In genomic region chr1:194176212-194176611, GRCh38 we compare ENCODE assay signal across 25 cellular contexts.
"Had no signal": no experiment of that assay in that cellular context is flagged by ENCODE, and none has a peak within 500 bp of the region (broad histone marks: within the 10 kb centered on the region; RNA-seq: fewer than 3 reads in every experiment).

No MANE protein-coding gene starts in this region.

- H3K27ac Mint-ChIP-seq: activated B cell treated with CpG ODN at 0.5 μM for 24 hours; activated CD4-positive, alpha-beta memory T cell treated with anti-CD3 and anti-CD28 coated beads for 36 hours; activated naive CD4-positive, alpha-beta T cell treated with anti-CD3 and anti-CD28 coated beads, Interleukin-2, amount 10 ng/mL, durations not matched to agents 7 days and 5 days; natural killer cell; stimulated activated naive CD8-positive, alpha-beta T cell treated with anti-CD3 and anti-CD28 coated beads, Interleukin-15, Interleukin-2, amounts not matched to agents 100 ng/mL and 50 ng/mL, for 24 hours; T-helper 1 cell treated with Interleukin-12 subunit alpha and Interleukin-12 subunit beta and Interleukin-4 antibody, amounts not matched to agents 30 μg/mL and 1 μg/mL, for 36 hours had no signal

- H3K36me3 Mint-ChIP-seq: activated naive CD4-positive, alpha-beta T cell treated with anti-CD3 and anti-CD28 coated beads, Interleukin-2, amount 10 ng/mL, durations not matched to agents 7 days and 5 days; mesothelial cell of epicardium; natural killer cell had no signal

- H3K9ac ChIP-seq: parathyroid adenoma had no signal

- H3K4me3 Mint-ChIP-seq: activated B cell treated with CpG ODN at 0.5 μM for 24 hours; activated CD4-positive, alpha-beta memory T cell treated with anti-CD3 and anti-CD28 coated beads for 36 hours; activated naive CD4-positive, alpha-beta T cell treated with anti-CD3 and anti-CD28 coated beads, Interleukin-2, amount 10 ng/mL, durations not matched to agents 7 days and 5 days; mesothelial cell of epicardium; natural killer cell; stimulated activated naive CD8-positive, alpha-beta T cell treated with anti-CD3 and anti-CD28 coated beads, Interleukin-15, Interleukin-2, amounts not matched to agents 100 ng/mL and 50 ng/mL, for 24 hours; T-helper 1 cell treated with Interleukin-12 subunit alpha and Interleukin-12 subunit beta and Interleukin-4 antibody, amounts not matched to agents 30 μg/mL and 1 μg/mL, for 36 hours had no signal

- H2AFZ ChIP-seq: parathyroid adenoma had no signal

- H3K4me3 ChIP-seq: coronary artery, esophagus squamous epithelium, gastrocnemius medialis, left lung, lung, right lobe of liver, skin epidermis, thyroid gland had no signal

- H3K4me1 ChIP-seq: esophagus squamous epithelium, gastrocnemius medialis, left lung, parathyroid adenoma, right lobe of liver, thyroid gland had no signal

- H3K79me2 ChIP-seq: parathyroid adenoma had no signal

- H3K4me1 Mint-ChIP-seq: activated B cell treated with CpG ODN at 0.5 μM for 24 hours; activated naive CD4-positive, alpha-beta T cell treated with anti-CD3 and anti-CD28 coated beads, Interleukin-2, amount 10 ng/mL, durations not matched to agents 7 days and 5 days; natural killer cell had no signal

- H3K9me3 ChIP-seq: esophagus squamous epithelium, gastrocnemius medialis, left lung, right lobe of liver, thyroid gland had no signal

- H3K9me3 Mint-ChIP-seq: activated B cell treated with CpG ODN at 0.5 μM for 24 hours; activated naive CD4-positive, alpha-beta T cell treated with anti-CD3 and anti-CD28 coated beads, Interleukin-2, amount 10 ng/mL, durations not matched to agents 7 days and 5 days; T-helper 1 cell treated with Interleukin-12 subunit alpha and Interleukin-12 subunit beta and Interleukin-4 antibody, amounts not matched to agents 30 μg/mL and 1 μg/mL, for 36 hours had no signal

- DNase-seq: activated B cell treated with CpG ODN at 0.5 μM for 24 hours; activated CD4-positive, alpha-beta memory T cell treated with anti-CD3 and anti-CD28 coated beads for 36 hours; activated CD4-positive, alpha-beta T cell treated with anti-CD3 and anti-CD28 coated beads for 4 hours; activated effector memory CD4-positive, alpha-beta T cell treated with anti-CD3 and anti-CD28 coated beads, Interleukin-2, amount 50 U/mL, for 16 hours; activated naive CD4-positive, alpha-beta T cell treated with anti-CD3 and anti-CD28 coated beads, Interleukin-2, amount 10 ng/mL, durations not matched to agents 7 days and 5 days; amygdala; cerebellar nuclear complex; esophagus squamous epithelium; gastrocnemius medialis; head of caudate nucleus; hypothalamus; left lung; natural killer cell; right lobe of liver; stimulated activated CD4-positive, alpha-beta T cell treated with anti-CD3 and anti-CD28 coated beads, Interleukin-1b, Interleukin-23, amount 100 ng/mL, for 48 hours; substantia nigra; T1000; thyroid gland had no signal

- H3K27ac ChIP-seq: coronary artery, esophagus squamous epithelium, gastrocnemius medialis, left lung, parathyroid adenoma, right lobe of liver, skin epidermis, thyroid gland had no signal

- H3K27me3 ChIP-seq: esophagus squamous epithelium, gastrocnemius medialis, left lung, right lobe of liver, thyroid gland had no signal

- H3K36me3 ChIP-seq: esophagus squamous epithelium, gastrocnemius medialis, left lung, right lobe of liver, thyroid gland had no signal

- H3K27me3 Mint-ChIP-seq: activated CD4-positive, alpha-beta memory T cell treated with anti-CD3 and anti-CD28 coated beads for 36 hours; activated naive CD4-positive, alpha-beta T cell treated with anti-CD3 and anti-CD28 coated beads, Interleukin-2, amount 10 ng/mL, durations not matched to agents 7 days and 5 days; stimulated activated naive CD8-positive, alpha-beta T cell treated with anti-CD3 and anti-CD28 coated beads, Interleukin-15, Interleukin-2, amounts not matched to agents 100 ng/mL and 50 ng/mL, for 24 hours had no signal
